In genomic region chr7:24334627-24335026, GRCh38 we compare ENCODE assay signal across 34 cellular contexts. TPM values are rescaled to one million over a fixed set of nuclear protein-coding genes. Genes with fewer than 3 reads are reported as not detected.
"Had no signal": no experiment of that assay in that cellular context is flagged by ENCODE, and none has a peak within 500 bp of the region (broad histone marks: within the 10 kb centered on the region; RNA-seq: fewer than 3 reads in every experiment).

No MANE protein-coding gene starts in this region.

- H3K4me1 ChIP-seq: adrenal gland, body of pancreas, colonic mucosa, esophagus squamous epithelium, gastroesophageal sphincter, heart right ventricle had no signal

- H3K36me3 ChIP-seq: adrenal gland, colonic mucosa, esophagus squamous epithelium, gastroesophageal sphincter, heart right ventricle, WERI-Rb-1 had no signal

- H3K27me3 ChIP-seq: adrenal gland, body of pancreas, colonic mucosa had no signal

- H3K9me3 ChIP-seq: adrenal gland, colonic mucosa, esophagus squamous epithelium, gastroesophageal sphincter had no signal

- DNase-seq: activated B cell treated with CpG ODN at 0.5 μM for 24 hours; activated CD4-positive, alpha-beta T cell treated with anti-CD3 and anti-CD28 coated beads for 48 hours; activated CD4-positive, alpha-beta T cell treated with anti-CD3 and anti-CD28 coated beads, Interleukin-2, amount 50 U/mL, for 1 hour; activated CD4-positive, alpha-beta T cell treated with anti-CD3 and anti-CD28 coated beads, Interleukin-2, amount 50 U/mL, for 48 hours; activated CD8-positive, alpha-beta memory T cell treated with anti-CD3 and anti-CD28 coated beads for 24 hours; activated CD8-positive, alpha-beta T cell treated with anti-CD3 and anti-CD28 coated beads for 36 hours; activated effector memory CD4-positive, alpha-beta T cell treated with Interleukin-2 at 50 U/mL for 16 hours; activated gamma-delta T cell treated with Interleukin-2 at 50 U/mL for 16 hours; activated naive CD4-positive, alpha-beta T cell treated with anti-CD3 and anti-CD28 coated beads for 36 hours; activated naive CD8-positive, alpha-beta T cell treated with anti-CD3 and anti-CD28 coated beads for 36 hours; activated naive CD8-positive, alpha-beta T cell treated with anti-CD3 and anti-CD28 coated beads, Interleukin-2, amount 50 U/mL, for 24 hours; activated T-cell treated with anti-CD3 and anti-CD28 coated beads, Interleukin-2, amount 50 U/mL, for 4 hours; adrenal gland; amygdala; aorta; body of pancreas; caudate nucleus; cerebellar nuclear complex; colonic mucosa; effector CD8-positive, alpha-beta T cell; esophagus squamous epithelium; foreskin melanocyte; heart right ventricle; T-helper 17 cell; T1000; WERI-Rb-1 had no signal

- H3K27ac ChIP-seq: adrenal gland, body of pancreas, colonic mucosa, epithelial cell of prostate, esophagus squamous epithelium, gastroesophageal sphincter, heart right ventricle, WERI-Rb-1 had no signal

- H3K4me3 ChIP-seq: adrenal gland, body of pancreas, colonic mucosa, esophagus squamous epithelium, gastroesophageal sphincter, heart right ventricle had no signal

RNA-seq across cellular contexts. Expression of gene NPY, which starts 50.6 kb away (rescaled TPM):
- total RNA-seq: activated B cell treated with CpG ODN at 0.5 μM for 24 hours; activated CD8-positive, alpha-beta T cell treated with anti-CD3 and anti-CD28 coated beads for 36 hours; activated naive CD4-positive, alpha-beta T cell treated with anti-CD3 and anti-CD28 coated beads for 36 hours; activated naive CD8-positive, alpha-beta T cell treated with anti-CD3 and anti-CD28 coated beads for 36 hours; activated T-cell treated with anti-CD3 and anti-CD28 coated beads, Interleukin-2, amount 50 U/mL, for 4 hours; activated T-helper 17 cell treated with anti-CD3 and anti-CD28 coated beads, Interleukin-2, amount 50 U/mL, for 72 hours; aorta; colonic mucosa; dermis microvascular lymphatic vessel endothelial cell; endothelial cell of umbilical vein; esophagus squamous epithelium; fibroblast of lung; fibroblast of villous mesenchyme; glomerular endothelial cell; heart right ventricle; T-helper 17 cell had no signal
- polyA plus RNA-seq: aorta, endothelial cell of umbilical vein, fibroblast of lung had no signal
